Comparison of ENCODE assay signal across 21 cellular contexts in genomic region chr19:43790587-43790986, GRCh38. TPM values are rescaled to one million over a fixed set of nuclear protein-coding genes. Genes with fewer than 3 reads are reported as not detected.
"Had no signal": no experiment of that assay in that cellular context is flagged by ENCODE, and none has a peak within 500 bp of the region (broad histone marks: within the 10 kb centered on the region; RNA-seq: fewer than 3 reads in every experiment).

No MANE protein-coding gene starts in this region.

- H3K4me1 ChIP-seq: body of pancreas, heart right ventricle, right atrium auricular region, transverse colon, vagina had no signal

- H3K4me1 Mint-ChIP-seq: memory B cell; neural crest cell; stimulated activated naive CD8-positive, alpha-beta T cell treated with anti-CD3 and anti-CD28 coated beads, Interleukin-15, amount 100 ng/mL, for 72 hours had no signal

- H3K27ac ChIP-seq: body of pancreas, esophagus squamous epithelium, heart right ventricle, right atrium auricular region, suprapubic skin, transverse colon, vagina, VCaP had no signal

- H3K36me3 Mint-ChIP-seq: memory B cell, naive B cell had no signal

- H3K4me3 ChIP-seq: body of pancreas, esophagus squamous epithelium, heart right ventricle, right atrium auricular region, suprapubic skin, transverse colon, vagina had no signal

- H3K27me3 ChIP-seq: body of pancreas, right atrium auricular region, suprapubic skin, vagina had no signal

- H3K4me3 Mint-ChIP-seq: activated naive CD4-positive, alpha-beta T cell treated with anti-CD3 and anti-CD28 coated beads for 36 hours; activated T-cell treated with anti-CD3 and anti-CD28 coated beads, Interleukin-2, amount 50 U/mL, for 4 hours; effector memory CD8-positive, alpha-beta T cell; memory B cell; neural crest cell; stimulated activated naive CD8-positive, alpha-beta T cell treated with anti-CD3 and anti-CD28 coated beads, Interleukin-15, amount 100 ng/mL, for 72 hours had no signal

- DNase-seq: activated CD4-positive, alpha-beta T cell treated with anti-CD3 and anti-CD28 coated beads, Interleukin-2, amount 50 U/mL, for 1 hour; activated CD4-positive, CD25-positive, alpha-beta regulatory T cell treated with anti-CD3 and anti-CD28 coated beads, Interleukin-2, amount 50 U/mL, for 72 hours; activated CD8-positive, alpha-beta memory T cell treated with anti-CD3 and anti-CD28 coated beads, Interleukin-2, amount 50 U/mL, for 4 hours; activated naive CD4-positive, alpha-beta T cell treated with anti-CD3 and anti-CD28 coated beads for 36 hours; activated T-cell treated with anti-CD3 and anti-CD28 coated beads, Interleukin-2, amount 50 U/mL, for 4 hours; body of pancreas; effector memory CD8-positive, alpha-beta T cell; esophagus squamous epithelium; heart right ventricle; left ventricle myocardium superior; naive B cell; stimulated activated naive CD8-positive, alpha-beta T cell treated with anti-CD3 and anti-CD28 coated beads, Interleukin-15, amount 100 ng/mL, for 72 hours; transverse colon had no signal

- H3K36me3 ChIP-seq: esophagus squamous epithelium, heart right ventricle, right atrium auricular region, suprapubic skin, transverse colon, vagina had no signal

- ATAC-seq: activated T-cell treated with anti-CD3 and anti-CD28 coated beads, Interleukin-2, amount 50 U/mL, for 4 hours; body of pancreas; effector memory CD8-positive, alpha-beta T cell; heart right ventricle; left ventricle myocardium superior; stimulated activated naive CD8-positive, alpha-beta T cell treated with anti-CD3 and anti-CD28 coated beads, Interleukin-15, amount 100 ng/mL, for 72 hours had no signal

- H3K27ac Mint-ChIP-seq: activated naive CD4-positive, alpha-beta T cell treated with anti-CD3 and anti-CD28 coated beads for 36 hours; effector memory CD8-positive, alpha-beta T cell; memory B cell; progenitor cell of endocrine pancreas; stimulated activated naive CD8-positive, alpha-beta T cell treated with anti-CD3 and anti-CD28 coated beads, Interleukin-15, amount 100 ng/mL, for 72 hours had no signal

- H3K9me3 Mint-ChIP-seq: activated naive CD4-positive, alpha-beta T cell treated with anti-CD3 and anti-CD28 coated beads for 36 hours; activated T-cell treated with anti-CD3 and anti-CD28 coated beads, Interleukin-2, amount 50 U/mL, for 4 hours; effector memory CD8-positive, alpha-beta T cell; memory B cell; neural crest cell; stimulated activated naive CD8-positive, alpha-beta T cell treated with anti-CD3 and anti-CD28 coated beads, Interleukin-15, amount 100 ng/mL, for 72 hours had no signal

- H3K9me3 ChIP-seq: body of pancreas, esophagus squamous epithelium, heart right ventricle, right atrium auricular region, suprapubic skin, transverse colon, vagina had no signal

RNA-seq across cellular contexts. Expression of gene LYPD5, which starts 11.7 kb away (rescaled TPM):
- total RNA-seq: body of pancreas, mononuclear cell, neural crest cell, progenitor cell of endocrine pancreas had no signal
